In the genomic region with DNA sequence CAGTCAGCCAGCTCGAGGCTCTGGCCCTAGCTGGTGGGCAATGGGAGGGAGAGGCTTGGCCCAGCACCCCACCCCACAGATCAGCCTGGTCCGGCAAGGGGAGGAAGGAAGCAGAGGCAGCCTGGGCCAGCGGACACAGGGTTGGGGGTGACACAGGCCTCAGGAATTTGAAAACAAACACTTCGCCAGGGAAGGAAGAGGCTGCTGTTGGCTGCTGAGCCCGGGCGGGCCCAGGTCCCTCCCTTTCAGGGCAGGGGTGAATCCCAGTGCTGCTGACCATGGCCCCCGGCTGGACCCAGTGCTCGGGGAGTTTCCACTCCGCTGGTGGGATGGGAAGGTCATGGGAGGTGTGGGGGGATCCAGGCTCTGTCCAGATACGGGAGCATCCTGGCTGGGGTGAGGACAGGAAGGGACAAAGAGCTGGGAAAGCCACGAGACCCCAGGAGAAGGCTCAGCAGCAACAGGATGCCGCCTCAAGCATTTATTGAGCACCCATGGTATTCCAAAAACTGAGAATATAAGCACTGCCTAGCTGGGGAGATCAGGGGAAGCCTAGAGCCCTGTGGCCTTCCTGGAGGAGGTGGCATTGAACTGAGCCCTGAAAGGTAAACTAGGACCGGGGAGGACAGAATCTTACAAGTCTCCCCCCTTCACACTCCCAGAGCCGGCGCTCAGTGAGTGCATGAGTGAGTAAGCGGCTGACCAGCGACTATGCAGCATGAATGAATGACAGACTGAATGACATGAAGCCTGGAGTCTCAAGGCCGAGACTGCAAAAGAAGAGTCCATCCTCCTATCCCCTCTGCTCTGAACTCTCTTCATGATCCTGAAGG, we compare ENCODE assay signal across 1 cellular context.
TF ChIP-seq lines count a peak whose summit lies in the region.

No MANE protein-coding gene starts in this region.

TF ChIP-seq in HepG2, 621 proteins besides CTCF, POLR2A, EP300 and RAD21 (continued from another document and continues in another):
- TF ChIP-seq, protein P1, sequence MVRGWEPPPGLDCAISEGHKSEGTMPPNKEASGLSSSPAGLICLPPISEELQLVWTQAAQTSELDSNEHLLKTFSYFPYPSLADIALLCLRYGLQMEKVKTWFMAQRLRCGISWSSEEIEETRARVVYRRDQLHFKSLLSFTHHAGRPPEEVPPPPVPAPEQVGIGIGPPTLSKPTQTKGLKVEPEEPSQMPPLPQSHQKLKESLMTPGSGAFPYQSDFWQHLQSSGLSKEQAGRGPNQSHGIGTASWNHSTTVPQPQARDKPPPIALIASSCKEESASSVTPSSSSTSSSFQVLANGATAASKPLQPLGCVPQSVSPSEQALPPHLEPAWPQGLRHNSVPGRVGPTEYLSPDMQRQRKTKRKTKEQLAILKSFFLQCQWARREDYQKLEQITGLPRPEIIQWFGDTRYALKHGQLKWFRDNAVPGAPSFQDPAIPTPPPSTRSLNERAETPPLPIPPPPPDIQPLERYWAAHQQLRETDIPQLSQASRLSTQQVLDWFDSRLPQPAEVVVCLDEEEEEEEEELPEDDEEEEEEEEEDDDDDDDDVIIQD (CRISPR knock-in tag; IDR thresholded peaks at IDR 0.05; ENCODE audit: low read depth) = no peak; the same call in 1 of the 2 replicates
- TF ChIP-seq, protein P2, sequence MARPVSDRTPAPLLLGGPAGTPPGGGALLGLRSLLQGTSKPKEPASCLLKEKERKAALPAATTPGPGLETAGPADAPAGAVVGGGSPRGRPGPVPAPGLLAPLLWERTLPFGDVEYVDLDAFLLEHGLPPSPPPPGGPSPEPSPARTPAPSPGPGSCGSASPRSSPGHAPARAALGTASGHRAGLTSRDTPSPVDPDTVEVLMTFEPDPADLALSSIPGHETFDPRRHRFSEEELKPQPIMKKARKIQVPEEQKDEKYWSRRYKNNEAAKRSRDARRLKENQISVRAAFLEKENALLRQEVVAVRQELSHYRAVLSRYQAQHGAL (CRISPR knock-in tag; IDR thresholded peaks at IDR 0.05; ENCODE audit: not compliant biosample characterization) = no peak
- no peak for TF ChIP-seq SYNCRIP (IDR thresholded peaks at IDR 0.05; ENCODE audit: insufficient read depth, low read depth, low read length)
- no peak for TF ChIP-seq ATF7 (IDR thresholded peaks at IDR 0.05)
- TF ChIP-seq ATF7 (CRISPR knock-in tag; IDR thresholded peaks at IDR 0.05) = peak; percentile 54; the same call in 1 of the 2 replicates
- TF ChIP-seq, protein P3, sequence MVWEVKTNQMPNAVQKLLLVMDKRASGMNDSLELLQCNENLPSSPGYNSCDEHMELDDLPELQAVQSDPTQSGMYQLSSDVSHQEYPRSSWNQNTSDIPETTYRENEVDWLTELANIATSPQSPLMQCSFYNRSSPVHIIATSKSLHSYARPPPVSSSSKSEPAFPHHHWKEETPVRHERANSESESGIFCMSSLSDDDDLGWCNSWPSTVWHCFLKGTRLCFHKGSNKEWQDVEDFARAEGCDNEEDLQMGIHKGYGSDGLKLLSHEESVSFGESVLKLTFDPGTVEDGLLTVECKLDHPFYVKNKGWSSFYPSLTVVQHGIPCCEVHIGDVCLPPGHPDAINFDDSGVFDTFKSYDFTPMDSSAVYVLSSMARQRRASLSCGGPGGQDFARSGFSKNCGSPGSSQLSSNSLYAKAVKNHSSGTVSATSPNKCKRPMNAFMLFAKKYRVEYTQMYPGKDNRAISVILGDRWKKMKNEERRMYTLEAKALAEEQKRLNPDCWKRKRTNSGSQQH (CRISPR knock-in tag; IDR thresholded peaks at IDR 0.05; ENCODE audit: low read depth) = 0 out of 2 replicates have a peak, but pooled peaks have one; percentile 46
- TF ChIP-seq, protein P4, sequence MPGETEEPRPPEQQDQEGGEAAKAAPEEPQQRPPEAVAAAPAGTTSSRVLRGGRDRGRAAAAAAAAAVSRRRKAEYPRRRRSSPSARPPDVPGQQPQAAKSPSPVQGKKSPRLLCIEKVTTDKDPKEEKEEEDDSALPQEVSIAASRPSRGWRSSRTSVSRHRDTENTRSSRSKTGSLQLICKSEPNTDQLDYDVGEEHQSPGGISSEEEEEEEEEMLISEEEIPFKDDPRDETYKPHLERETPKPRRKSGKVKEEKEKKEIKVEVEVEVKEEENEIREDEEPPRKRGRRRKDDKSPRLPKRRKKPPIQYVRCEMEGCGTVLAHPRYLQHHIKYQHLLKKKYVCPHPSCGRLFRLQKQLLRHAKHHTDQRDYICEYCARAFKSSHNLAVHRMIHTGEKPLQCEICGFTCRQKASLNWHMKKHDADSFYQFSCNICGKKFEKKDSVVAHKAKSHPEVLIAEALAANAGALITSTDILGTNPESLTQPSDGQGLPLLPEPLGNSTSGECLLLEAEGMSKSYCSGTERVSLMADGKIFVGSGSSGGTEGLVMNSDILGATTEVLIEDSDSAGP (CRISPR knock-in tag; IDR thresholded peaks at IDR 0.05; ENCODE audit: borderline replicate concordance) = peak; percentile 77; the same call in 1 of the 2 replicates
- no peak for TF ChIP-seq ZNF383 (CRISPR knock-in tag; IDR thresholded peaks at IDR 0.05; ENCODE audit: borderline replicate concordance)
- no peak for TF ChIP-seq ZNF234 (CRISPR knock-in tag; conservative IDR thresholded peaks at IDR 0.05)
- TF ChIP-seq PTBP1 (IDR thresholded peaks at IDR 0.05; ENCODE audit: low read depth, low read length, poor library complexity, severe bottlenecking) = peak; percentile 64
- no peak for TF ChIP-seq NR2F2 (IDR thresholded peaks at IDR 0.05; ENCODE audit: borderline replicate concordance, low read depth)
- TF ChIP-seq ZNF121 (CRISPR knock-in tag; IDR thresholded peaks at IDR 0.05) = no peak
- no peak for TF ChIP-seq ZNF713 (CRISPR knock-in tag; IDR thresholded peaks at IDR 0.05)
- no peak for TF ChIP-seq REL (CRISPR knock-in tag; conservative IDR thresholded peaks at IDR 0.05)
- no peak for TF ChIP-seq CEBPB (IDR thresholded peaks at IDR 0.05; ENCODE audit: borderline replicate concordance, low read depth, low read length)
- TF ChIP-seq ZNF44 (CRISPR knock-in tag; IDR thresholded peaks at IDR 0.05) = no peak
- TF ChIP-seq, protein P5, sequence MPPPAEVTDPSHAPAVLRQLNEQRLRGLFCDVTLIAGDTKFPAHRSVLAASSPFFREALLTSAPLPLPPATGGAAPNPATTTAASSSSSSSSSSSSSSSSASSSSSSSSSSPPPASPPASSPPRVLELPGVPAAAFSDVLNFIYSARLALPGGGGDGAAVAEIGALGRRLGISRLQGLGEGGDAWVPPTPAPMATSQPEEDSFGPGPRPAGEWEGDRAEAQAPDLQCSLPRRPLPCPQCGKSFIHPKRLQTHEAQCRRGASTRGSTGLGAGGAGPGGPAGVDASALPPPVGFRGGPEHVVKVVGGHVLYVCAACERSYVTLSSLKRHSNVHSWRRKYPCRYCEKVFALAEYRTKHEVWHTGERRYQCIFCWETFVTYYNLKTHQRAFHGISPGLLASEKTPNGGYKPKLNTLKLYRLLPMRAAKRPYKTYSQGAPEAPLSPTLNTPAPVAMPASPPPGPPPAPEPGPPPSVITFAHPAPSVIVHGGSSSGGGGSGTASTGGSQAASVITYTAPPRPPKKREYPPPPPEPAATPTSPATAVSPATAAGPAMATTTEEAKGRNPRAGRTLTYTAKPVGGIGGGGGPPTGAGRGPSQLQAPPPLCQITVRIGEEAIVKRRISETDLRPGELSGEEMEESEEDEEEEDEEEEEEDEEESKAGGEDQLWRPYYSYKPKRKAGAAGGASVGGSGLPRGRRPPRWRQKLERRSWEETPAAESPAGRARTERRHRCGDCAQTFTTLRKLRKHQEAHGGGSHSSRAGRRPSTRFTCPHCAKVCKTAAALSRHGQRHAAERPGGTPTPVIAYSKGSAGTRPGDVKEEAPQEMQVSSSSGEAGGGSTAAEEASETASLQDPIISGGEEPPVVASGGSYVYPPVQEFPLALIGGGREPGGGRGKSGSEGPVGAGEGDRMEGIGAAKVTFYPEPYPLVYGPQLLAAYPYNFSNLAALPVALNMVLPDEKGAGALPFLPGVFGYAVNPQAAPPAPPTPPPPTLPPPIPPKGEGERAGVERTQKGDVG (CRISPR knock-in tag; IDR thresholded peaks at IDR 0.05; ENCODE audit: borderline replicate concordance) = no peak
- TF ChIP-seq, protein P6, sequence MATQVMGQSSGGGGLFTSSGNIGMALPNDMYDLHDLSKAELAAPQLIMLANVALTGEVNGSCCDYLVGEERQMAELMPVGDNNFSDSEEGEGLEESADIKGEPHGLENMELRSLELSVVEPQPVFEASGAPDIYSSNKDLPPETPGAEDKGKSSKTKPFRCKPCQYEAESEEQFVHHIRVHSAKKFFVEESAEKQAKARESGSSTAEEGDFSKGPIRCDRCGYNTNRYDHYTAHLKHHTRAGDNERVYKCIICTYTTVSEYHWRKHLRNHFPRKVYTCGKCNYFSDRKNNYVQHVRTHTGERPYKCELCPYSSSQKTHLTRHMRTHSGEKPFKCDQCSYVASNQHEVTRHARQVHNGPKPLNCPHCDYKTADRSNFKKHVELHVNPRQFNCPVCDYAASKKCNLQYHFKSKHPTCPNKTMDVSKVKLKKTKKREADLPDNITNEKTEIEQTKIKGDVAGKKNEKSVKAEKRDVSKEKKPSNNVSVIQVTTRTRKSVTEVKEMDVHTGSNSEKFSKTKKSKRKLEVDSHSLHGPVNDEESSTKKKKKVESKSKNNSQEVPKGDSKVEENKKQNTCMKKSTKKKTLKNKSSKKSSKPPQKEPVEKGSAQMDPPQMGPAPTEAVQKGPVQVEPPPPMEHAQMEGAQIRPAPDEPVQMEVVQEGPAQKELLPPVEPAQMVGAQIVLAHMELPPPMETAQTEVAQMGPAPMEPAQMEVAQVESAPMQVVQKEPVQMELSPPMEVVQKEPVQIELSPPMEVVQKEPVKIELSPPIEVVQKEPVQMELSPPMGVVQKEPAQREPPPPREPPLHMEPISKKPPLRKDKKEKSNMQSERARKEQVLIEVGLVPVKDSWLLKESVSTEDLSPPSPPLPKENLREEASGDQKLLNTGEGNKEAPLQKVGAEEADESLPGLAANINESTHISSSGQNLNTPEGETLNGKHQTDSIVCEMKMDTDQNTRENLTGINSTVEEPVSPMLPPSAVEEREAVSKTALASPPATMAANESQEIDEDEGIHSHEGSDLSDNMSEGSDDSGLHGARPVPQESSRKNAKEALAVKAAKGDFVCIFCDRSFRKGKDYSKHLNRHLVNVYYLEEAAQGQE (IDR thresholded peaks at IDR 0.05; ENCODE audit: borderline replicate concordance in 1 of 2, low read depth in 1 of 2, low read length in 2 of 2) = peak in 1 of 2 experiments; percentile 46; a peak in 1 of 4 replicates
- TF ChIP-seq GZF1 (CRISPR knock-in tag; IDR thresholded peaks at IDR 0.05) = 0 out of 2 replicates have a peak, but pooled peaks have one; percentile 50
- TF ChIP-seq DPF2 (CRISPR knock-in tag; IDR thresholded peaks at IDR 0.05; ENCODE audit: borderline replicate concordance, low read depth) = peak; percentile 82
- TF ChIP-seq, protein P7, sequence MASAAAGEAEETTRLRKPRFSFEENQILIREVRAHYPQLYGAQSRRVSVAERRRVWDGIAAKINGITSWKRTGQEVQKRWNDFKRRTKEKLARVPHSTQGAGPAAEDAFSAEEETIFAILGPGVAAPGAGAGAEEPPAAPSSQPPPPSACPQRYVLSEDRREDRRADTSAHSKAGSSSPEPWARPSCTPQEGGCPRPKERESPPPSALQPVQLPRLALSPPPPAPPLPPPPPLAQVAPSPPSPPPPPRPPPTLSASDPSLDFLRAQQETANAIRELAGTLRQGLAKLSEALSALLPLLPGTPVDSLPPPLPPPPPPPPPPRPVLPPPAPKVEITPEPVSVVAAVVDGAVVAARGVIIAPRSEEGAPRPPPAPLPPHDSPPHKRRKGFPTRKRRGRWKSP (CRISPR knock-in tag; IDR thresholded peaks at IDR 0.05) = no peak
- TF ChIP-seq ZNF879 (CRISPR knock-in tag; IDR thresholded peaks at IDR 0.05) = no peak
- no peak for TF ChIP-seq ETV6 (CRISPR knock-in tag; conservative IDR thresholded peaks at IDR 0.05)
- TF ChIP-seq, protein P8, sequence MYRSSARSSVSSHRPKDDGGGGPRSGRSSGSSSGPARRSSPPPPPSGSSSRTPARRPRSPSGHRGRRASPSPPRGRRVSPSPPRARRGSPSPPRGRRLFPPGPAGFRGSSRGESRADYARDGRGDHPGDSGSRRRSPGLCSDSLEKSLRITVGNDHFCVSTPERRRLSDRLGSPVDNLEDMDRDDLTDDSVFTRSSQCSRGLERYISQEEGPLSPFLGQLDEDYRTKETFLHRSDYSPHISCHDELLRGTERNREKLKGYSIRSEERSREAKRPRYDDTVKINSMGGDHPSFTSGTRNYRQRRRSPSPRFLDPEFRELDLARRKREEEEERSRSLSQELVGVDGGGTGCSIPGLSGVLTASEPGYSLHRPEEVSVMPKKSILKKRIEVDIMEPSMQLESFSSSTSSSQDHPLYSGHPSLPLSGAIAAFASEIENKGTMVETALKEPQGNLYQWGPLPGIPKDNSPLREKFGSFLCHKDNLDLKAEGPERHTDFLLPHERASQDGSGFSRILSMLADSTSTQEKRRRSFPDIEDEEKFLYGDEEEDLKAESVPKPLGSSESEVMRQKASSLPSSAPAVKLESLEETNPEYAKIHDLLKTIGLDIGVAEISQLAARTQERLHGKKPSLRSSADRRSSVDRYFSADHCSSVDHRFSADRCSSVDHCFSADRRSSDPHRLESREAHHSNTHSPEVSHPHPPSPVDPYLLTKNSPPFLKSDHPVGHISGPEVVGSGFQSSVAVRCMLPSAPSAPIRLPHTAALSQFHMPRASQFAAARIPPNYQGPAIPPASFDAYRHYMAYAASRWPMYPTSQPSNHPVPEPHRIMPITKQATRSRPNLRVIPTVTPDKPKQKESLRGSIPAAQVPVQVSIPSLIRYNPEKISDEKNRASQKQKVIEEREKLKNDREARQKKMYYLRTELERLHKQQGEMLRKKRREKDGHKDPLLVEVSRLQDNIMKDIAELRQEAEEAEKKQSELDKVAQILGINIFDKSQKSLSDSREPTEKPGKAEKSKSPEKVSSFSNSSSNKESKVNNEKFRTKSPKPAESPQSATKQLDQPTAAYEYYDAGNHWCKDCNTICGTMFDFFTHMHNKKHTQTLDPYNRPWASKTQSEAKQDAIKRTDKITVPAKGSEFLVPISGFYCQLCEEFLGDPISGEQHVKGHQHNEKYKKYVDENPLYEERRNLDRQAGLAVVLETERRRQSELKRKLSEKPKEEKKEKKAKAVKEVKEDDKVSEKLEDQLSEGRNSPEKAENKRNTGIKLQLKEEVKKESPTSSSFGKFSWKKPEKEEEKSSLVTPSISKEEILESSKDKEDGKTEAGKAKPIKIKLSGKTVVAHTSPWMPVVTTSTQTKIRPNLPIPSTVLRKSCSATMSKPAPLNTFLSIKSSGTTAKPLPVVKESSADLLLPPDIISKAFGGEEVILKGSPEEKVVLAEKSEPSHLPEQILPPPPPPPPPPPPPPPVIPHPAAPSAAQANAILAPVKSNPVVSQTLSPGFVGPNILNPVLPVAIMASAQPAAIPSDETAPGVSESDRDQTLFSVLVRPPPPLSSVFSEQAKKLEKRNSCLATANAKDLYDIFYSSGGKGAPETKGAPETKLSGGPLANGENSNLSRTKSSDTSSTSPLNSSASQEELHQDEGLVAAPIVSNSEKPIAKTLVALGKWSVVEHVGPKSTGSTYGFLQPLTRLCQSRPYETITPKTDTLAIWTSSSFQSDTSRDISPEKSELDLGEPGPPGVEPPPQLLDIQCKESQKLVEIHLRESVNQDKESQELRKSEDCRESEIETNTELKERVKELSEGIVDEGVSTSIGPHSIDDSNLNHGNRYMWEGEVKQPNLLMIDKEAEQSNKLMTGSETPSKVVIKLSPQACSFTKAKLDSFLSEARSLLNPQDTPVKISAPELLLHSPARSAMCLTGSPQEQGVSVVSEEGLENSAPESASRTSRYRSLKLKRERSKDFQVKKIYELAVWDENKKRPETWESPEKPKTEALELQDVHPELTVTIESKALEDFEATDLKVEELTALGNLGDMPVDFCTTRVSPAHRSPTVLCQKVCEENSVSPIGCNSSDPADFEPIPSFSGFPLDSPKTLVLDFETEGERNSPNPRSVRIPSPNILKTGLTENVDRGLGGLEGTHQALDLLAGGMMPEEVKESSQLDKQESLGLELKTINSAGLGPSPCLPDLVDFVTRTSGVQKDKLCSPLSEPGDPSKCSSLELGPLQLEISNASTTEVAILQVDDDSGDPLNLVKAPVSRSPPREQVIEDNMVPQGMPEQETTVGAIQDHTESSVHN (CRISPR knock-in tag; IDR thresholded peaks at IDR 0.05) = 0 out of 2 replicates have a peak, but pooled peaks have one; percentile 44
- no peak for TF ChIP-seq ZNF20 (CRISPR knock-in tag; IDR thresholded peaks at IDR 0.05)
- TF ChIP-seq ZMAT3 (CRISPR knock-in tag; conservative IDR thresholded peaks at IDR 0.05) = 0 out of 2 replicates have a peak, but pooled peaks have one; percentile 22
- peak; percentile 29; the same call in 1 of the 2 replicates for TF ChIP-seq BRD4 (CRISPR knock-in tag; IDR thresholded peaks at IDR 0.05)
